ENCODE assay signal across 1 cellular context in genomic region chr21:33383056-33383888, GRCh38.
TF ChIP-seq lines count a peak whose summit lies in the region.

No MANE protein-coding gene starts in this region.

TF ChIP-seq in HepG2, 621 proteins besides CTCF, POLR2A, EP300 and RAD21 (continued from another document and continues in another):
- TF ChIP-seq RERE (CRISPR knock-in tag; IDR thresholded peaks at IDR 0.05; ENCODE audit: low read depth) (no peak), ZNF296 (CRISPR knock-in tag; conservative IDR thresholded peaks at IDR 0.05) (no peak), THAP7 (CRISPR knock-in tag; IDR thresholded peaks at IDR 0.05) (no peak), NRL (CRISPR knock-in tag; IDR thresholded peaks at IDR 0.05; ENCODE audit: borderline replicate concordance) (no peak), TEAD2 (CRISPR knock-in tag; IDR thresholded peaks at IDR 0.05) (no peak), ZNF234 (CRISPR knock-in tag; conservative IDR thresholded peaks at IDR 0.05) (no peak), TMF1 (CRISPR knock-in tag; IDR thresholded peaks at IDR 0.05; ENCODE audit: low read depth) (no peak), ZNF530 (CRISPR knock-in tag; IDR thresholded peaks at IDR 0.05; ENCODE audit: low read depth) (no peak), TBX2 (CRISPR knock-in tag; IDR thresholded peaks at IDR 0.05; ENCODE audit: borderline replicate concordance) (peak; percentile 81; the same call in 1 of the 2 replicates), ATF2 (CRISPR knock-in tag; IDR thresholded peaks at IDR 0.05) (peak; percentile 58; the same call in 1 of the 2 replicates), ZNF773 (CRISPR knock-in tag; IDR thresholded peaks at IDR 0.05; ENCODE audit: borderline replicate concordance) (no peak), ZNF44 (CRISPR knock-in tag; IDR thresholded peaks at IDR 0.05) (0 out of 2 replicates have a peak, but pooled peaks have one; percentile 55), ZNF552 (CRISPR knock-in tag; IDR thresholded peaks at IDR 0.05; ENCODE audit: borderline replicate concordance) (no peak), ZNF576 (CRISPR knock-in tag; IDR thresholded peaks at IDR 0.05) (no peak), FOXM1 (CRISPR knock-in tag; IDR thresholded peaks at IDR 0.05) (no peak), ZNF510 (CRISPR knock-in tag; IDR thresholded peaks at IDR 0.05; ENCODE audit: low read depth) (no peak), MTF1 (CRISPR knock-in tag; IDR thresholded peaks at IDR 0.05) (no peak), ZNF460 (CRISPR knock-in tag; IDR thresholded peaks at IDR 0.05; ENCODE audit: borderline replicate concordance) (0 out of 2 replicates have a peak, but pooled peaks have one; percentile 3), FUBP1 (CRISPR knock-in tag; IDR thresholded peaks at IDR 0.05; ENCODE audit: borderline replicate concordance) (no peak), ZNF260 (CRISPR knock-in tag; IDR thresholded peaks at IDR 0.05; ENCODE audit: borderline replicate concordance, low read depth) (no peak), ZNF713 (CRISPR knock-in tag; IDR thresholded peaks at IDR 0.05) (no peak), ZSCAN21 (CRISPR knock-in tag; IDR thresholded peaks at IDR 0.05; ENCODE audit: borderline replicate concordance) (no peak), GRHL1 (CRISPR knock-in tag; conservative IDR thresholded peaks at IDR 0.05) (no peak), ZNF770 (CRISPR knock-in tag; IDR thresholded peaks at IDR 0.05) (peak; percentile 91), ZNF12 (CRISPR knock-in tag; IDR thresholded peaks at IDR 0.05) (peak; percentile 37; the same call in 1 of the 2 replicates), MXD4 (CRISPR knock-in tag; IDR thresholded peaks at IDR 0.05) (no peak), NPAS2 (CRISPR knock-in tag; IDR thresholded peaks at IDR 0.05; ENCODE audit: borderline replicate concordance) (no peak), ZUFSP (CRISPR knock-in tag; IDR thresholded peaks at IDR 0.05; ENCODE audit: borderline replicate concordance) (no peak), ZNF232 (CRISPR knock-in tag; IDR thresholded peaks at IDR 0.05; ENCODE audit: borderline replicate concordance) (0 out of 2 replicates have a peak, but pooled peaks have one; percentile 32), WIZ (CRISPR knock-in tag; IDR thresholded peaks at IDR 0.05) (0 out of 2 replicates have a peak, but pooled peaks have one; percentile 45), ZNF615 (CRISPR knock-in tag; IDR thresholded peaks at IDR 0.05; ENCODE audit: borderline replicate concordance) (no peak), ZNF501 (CRISPR knock-in tag; IDR thresholded peaks at IDR 0.05) (peak; percentile 70; the same call in 1 of the 2 replicates), NR2F6 (IDR thresholded peaks at IDR 0.05) (peak; percentile 97), NR2F6 (CRISPR knock-in tag; IDR thresholded peaks at IDR 0.05) (peak; percentile 99), ETS1 (CRISPR knock-in tag; IDR thresholded peaks at IDR 0.05) (no peak), SMARCC2 (IDR thresholded peaks at IDR 0.05) (no peak), ZNF263 (CRISPR knock-in tag; IDR thresholded peaks at IDR 0.05) (peak; percentile 66; the same call in 1 of the 2 replicates), ATAD3A (CRISPR knock-in tag; IDR thresholded peaks at IDR 0.05) (no peak), ZNF292 (CRISPR knock-in tag; IDR thresholded peaks at IDR 0.05; ENCODE audit: borderline replicate concordance, low read depth) (peak; percentile 79; the same call in 1 of the 2 replicates), ERF (CRISPR knock-in tag; IDR thresholded peaks at IDR 0.05) (0 out of 2 replicates have a peak, but pooled peaks have one; percentile 23), SNAPC5 (CRISPR knock-in tag; IDR thresholded peaks at IDR 0.05; ENCODE audit: borderline replicate concordance) (no peak), ZNF83 (CRISPR knock-in tag; IDR thresholded peaks at IDR 0.05; ENCODE audit: borderline replicate concordance) (no peak)
